In the genomic region with DNA sequence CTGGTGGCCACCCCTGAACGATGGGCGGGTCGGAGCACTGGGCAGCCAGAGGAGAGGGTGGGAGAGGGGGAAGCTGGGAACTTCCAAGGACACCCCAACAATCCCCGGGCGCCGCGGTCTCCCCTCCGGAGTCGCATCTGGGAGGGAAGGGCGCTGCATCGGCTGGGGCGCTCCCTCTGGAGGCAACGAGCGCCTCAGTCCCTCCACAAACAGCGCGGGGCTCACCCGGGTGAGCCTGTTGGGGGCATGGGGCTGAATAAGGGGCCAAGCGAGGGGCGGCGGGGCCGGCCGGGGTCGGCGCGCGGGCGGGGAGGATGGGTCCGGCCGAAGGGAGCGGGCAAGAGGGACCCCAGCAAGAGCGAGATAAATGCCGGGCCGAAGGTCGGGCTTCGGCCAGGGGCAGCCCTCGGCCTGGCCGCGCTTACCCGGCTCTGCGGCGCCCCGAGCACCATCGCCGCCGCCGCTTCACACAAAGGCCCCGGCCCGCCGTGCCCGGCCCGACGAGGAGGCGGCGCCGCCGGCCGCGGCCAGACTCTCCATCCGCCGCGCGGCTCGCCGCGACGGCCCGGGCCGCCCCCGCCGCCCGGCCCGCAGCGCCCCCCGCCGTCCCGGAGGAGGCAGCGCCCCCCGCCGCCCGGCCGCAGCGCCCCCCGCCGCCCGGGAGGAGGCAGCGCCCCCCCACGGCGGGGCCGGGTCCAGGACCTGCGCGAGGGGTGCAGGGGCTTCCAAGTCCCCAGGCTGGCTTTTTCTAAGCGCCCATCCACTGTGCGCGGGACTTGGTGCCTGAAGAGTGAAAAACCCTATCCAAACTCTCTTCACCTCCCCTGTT, we compare ENCODE assay signal across 8 cellular contexts. TPM values are rescaled to one million over a fixed set of nuclear protein-coding genes. Genes with fewer than 3 reads are reported as not detected.
DNase-seq lines count a peak whose midpoint lies in the region; ATAC-seq and TF ChIP-seq lines count a peak whose summit lies in the region.

A gene with protein sequence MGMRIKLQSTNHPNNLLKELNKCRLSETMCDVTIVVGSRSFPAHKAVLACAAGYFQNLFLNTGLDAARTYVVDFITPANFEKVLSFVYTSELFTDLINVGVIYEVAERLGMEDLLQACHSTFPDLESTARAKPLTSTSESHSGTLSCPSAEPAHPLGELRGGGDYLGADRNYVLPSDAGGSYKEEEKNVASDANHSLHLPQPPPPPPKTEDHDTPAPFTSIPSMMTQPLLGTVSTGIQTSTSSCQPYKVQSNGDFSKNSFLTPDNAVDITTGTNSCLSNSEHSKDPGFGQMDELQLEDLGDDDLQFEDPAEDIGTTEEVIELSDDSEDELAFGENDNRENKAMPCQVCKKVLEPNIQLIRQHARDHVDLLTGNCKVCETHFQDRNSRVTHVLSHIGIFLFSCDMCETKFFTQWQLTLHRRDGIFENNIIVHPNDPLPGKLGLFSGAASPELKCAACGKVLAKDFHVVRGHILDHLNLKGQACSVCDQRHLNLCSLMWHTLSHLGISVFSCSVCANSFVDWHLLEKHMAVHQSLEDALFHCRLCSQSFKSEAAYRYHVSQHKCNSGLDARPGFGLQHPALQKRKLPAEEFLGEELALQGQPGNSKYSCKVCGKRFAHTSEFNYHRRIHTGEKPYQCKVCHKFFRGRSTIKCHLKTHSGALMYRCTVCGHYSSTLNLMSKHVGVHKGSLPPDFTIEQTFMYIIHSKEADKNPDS (minus strand): TSS at position 567 of the 829 bp plus-strand sequence. CDS start 1,629 bp downstream, outside the sequence.

- H3K4me2 ChIP-seq in Loucy (ENCODE audit: low read depth, low read length, poor library complexity, severe bottlenecking): peak within 1 kb of the TSS; percentile 96

- H3K9ac ChIP-seq in Loucy (ENCODE audit: low read depth, low read length, poor library complexity, severe bottlenecking) (peak within 1 kb of the TSS; percentile 98), iPS-15b (ENCODE audit: low read depth, low read length) (peak within 1 kb of the TSS; percentile 62), skeletal muscle tissue (ENCODE audit: low read depth in 1 of 3, low read length in 3 of 3) (peak within 1 kb of the TSS; percentile 73 to 90 (median 88))

- no peaks in the 10 kb centered on the region for H3F3A ChIP-seq in Loucy (ENCODE audit: low read depth)

- peak; percentile 39 for DNase-seq in G401 (ENCODE audit: low spot score)
- DNase-seq in T-helper 9 cell: peak; percentile 63
- DNase-seq in astrocyte of the spinal cord (ENCODE audit: low read depth, low spot score): peak; percentile 26
- DNase-seq in GOT3 (lab: John Stamatoyannopoulos, UW): no peak

- H3K4me3 ChIP-seq in Loucy (ENCODE audit: low read length, poor library complexity, severe bottlenecking) (peak within 1 kb of the TSS; percentile 99), astrocyte of the spinal cord (ENCODE audit: low read depth, low read length) (peak within 1 kb of the TSS; percentile 84), iPS-15b (ENCODE audit: low read depth, low read length) (peak within 1 kb of the TSS; percentile 83), skeletal muscle tissue (ENCODE audit: low read length in 3 of 3) (peak within 1 kb of the TSS; percentile 79 to 84 (median 80))

- H3K9me2 ChIP-seq in Loucy (replicated peaks; ENCODE audit: low read depth, low read length): no peaks in the 10 kb centered on the region

- no peaks in the 10 kb centered on the region for H3K27me3 ChIP-seq in Loucy (ENCODE audit: insufficient read depth, low read length, poor library complexity, severe bottlenecking)
- no peaks in the 10 kb centered on the region for H3K27me3 ChIP-seq in iPS-15b (ENCODE audit: control insufficient read depth, insufficient read depth, low read length)
- H3K27me3 ChIP-seq in skeletal muscle tissue (ENCODE audit: control insufficient read depth in 3 of 3, insufficient read depth in 3 of 3, low read length in 3 of 3): no peaks in the 10 kb centered on the region

- H4K20me1 ChIP-seq in Loucy (ENCODE audit: insufficient read depth, low read length, poor library complexity, severe bottlenecking): peaks cover 35% of the 10 kb centered on the region

- H3K9me3 ChIP-seq in Loucy (ENCODE audit: insufficient read depth, low read depth, low read length) (no peaks in the 10 kb centered on the region), iPS-15b (ENCODE audit: control insufficient read depth, insufficient read depth, low read length) (no peaks in the 10 kb centered on the region), skeletal muscle tissue (ENCODE audit: control insufficient read depth in 3 of 3, low read length in 3 of 3) (no peaks in the 10 kb centered on the region)

- H3K36me3 ChIP-seq in Loucy (ENCODE audit: insufficient read depth, low read length) (peaks cover 30% of the 10 kb centered on the region; the same call in 1 of the 2 replicates), iPS-15b (ENCODE audit: control insufficient read depth, insufficient read depth, low read length) (peaks cover 28% of the 10 kb centered on the region), skeletal muscle tissue (ENCODE audit: control insufficient read depth in 3 of 3, insufficient read depth in 3 of 3, low read length in 3 of 3) (peaks cover 34 to 35% (median 34%) of the 10 kb centered on the region in 3 donors)

- ATAC-seq in GM21786 (IDR thresholded peaks at IDR 0.05; ENCODE audit: unreplicated experiment): peak; percentile 55

- in situ Hi-C loops in G401 (cut with HindIII; ENCODE audit: low sequenced_read_pairs): no loop called here
- in situ Hi-C loops in astrocyte of the spinal cord (cut with HindIII; ENCODE audit: low sequenced_read_pairs): no loop called here

- TF ChIP-seq CTCF in Loucy (conservative IDR thresholded peaks at IDR 0.05; ENCODE audit: low read length) (peak; percentile 53), astrocyte of the spinal cord (IDR thresholded peaks at IDR 0.05; ENCODE audit: low read depth, low read length) (peak; percentile 48)

- peak within 1 kb of the TSS; percentile 40 for H3K27ac ChIP-seq in skeletal muscle tissue (ENCODE audit: low read depth, low read length)

- H3K79me2 ChIP-seq in Loucy (ENCODE audit: insufficient read depth, low read length): peaks cover 50% of the 10 kb centered on the region

- H2AFZ ChIP-seq in Loucy (ENCODE audit: low read length): peak within 1 kb of the TSS; percentile 83

- H3K4me1 ChIP-seq in Loucy (ENCODE audit: insufficient read depth, low read length, poor library complexity, severe bottlenecking): peaks cover 29% of the 10 kb centered on the region
- H3K4me1 ChIP-seq in iPS-15b (ENCODE audit: control insufficient read depth, insufficient read depth, low read length): peaks cover 13% of the 10 kb centered on the region
- peaks cover 14 to 26% (median 17%) of the 10 kb centered on the region in 3 donors for H3K4me1 ChIP-seq in skeletal muscle tissue (ENCODE audit: control insufficient read depth in 3 of 3, insufficient read depth in 3 of 3, low read length in 3 of 3)

RNA-seq across cellular contexts. Expression of the gene that starts here (rescaled TPM):
- 5.3 and 9.1 TPM in 2 replicates for total RNA-seq in G401 (2014; rRNA removed; shearing (Covaris generic))
- 5.7 TPM for total RNA-seq in skeletal muscle tissue
